8 cellular contexts compared by ENCODE assay signal in genomic region chr6:79671605-79672266, GRCh38. TPM values are rescaled to one million over a fixed set of nuclear protein-coding genes. Genes with fewer than 3 reads are reported as not detected.
A peak's percentile ranks its signal among the peaks of the same experiment; 100 is the strongest.
DNase-seq lines count a peak whose midpoint lies in the region; ATAC-seq and TF ChIP-seq lines count a peak whose summit lies in the region.

No MANE protein-coding gene starts in this region.

- H3K4me3 ChIP-seq in HEK293 (ENCODE audit: low read depth, low read length) (no peak overlapping the region), body of pancreas (no peak overlapping the region), lung (no peak overlapping the region), SJCRH30 (no peak overlapping the region)

- H3K4me1 ChIP-seq in HEK293 (ENCODE audit: control insufficient read depth, insufficient read depth, low read length) (no peaks in the 10 kb centered on the region; the same call in 1 of the 2 replicates), body of pancreas (peaks cover 36% of the 10 kb centered on the region), lung (ENCODE audit: control insufficient read depth in 2 of 2, insufficient read depth in 2 of 2, low read length in 2 of 2) (peaks cover 4 to 8% of the 10 kb centered on the region in 2 donors), SJCRH30 (no peaks in the 10 kb centered on the region)

- DNase-seq in T-helper 1 cell (peak in 3 of 5 donors; percentile 10 to 49 (median 12)), body of pancreas (peak; percentile 55 to 78 (median 68)), lung (ENCODE audit: low spot score) (peak; percentile 79), SJCRH30 (no peak), G401 (ENCODE audit: low spot score) (no peak)
- DNase-seq in stimulated activated naive CD4-positive, alpha-beta T cell treated with Interleukin-2 at 50 U/mL for 16 hours (lab: John Stamatoyannopoulos, UW) = peak; percentile 3

- WGBS in body of pancreas, 2 donors = 42 to 45% methylated on average over 4 of the region's 4 CpGs
- 16 to 21% methylated on average over 4 of the region's 4 CpGs for WGBS in lung, 2 donors

- H3K9me3 ChIP-seq in HEK293 (ENCODE audit: control insufficient read depth, insufficient read depth, low read depth, low read length) (no peaks in the 10 kb centered on the region), body of pancreas (no peaks in the 10 kb centered on the region), lung (ENCODE audit: control insufficient read depth in 2 of 2, insufficient read depth in 1 of 2, low read length in 1 of 2) (no peaks in the 10 kb centered on the region), SJCRH30 (replicated peaks) (no peaks in the 10 kb centered on the region)

- in situ Hi-C loops in G401 (cut with HindIII; ENCODE audit: low sequenced_read_pairs) = no loop called here

- H3K27ac ChIP-seq in HEK293 (ENCODE audit: extremely low read depth, low read depth, low read length) = no peak overlapping the region
- H3K27ac ChIP-seq in body of pancreas = peak overlapping the region; percentile 33 to 73 (median 56)
- H3K27ac ChIP-seq in lung (ENCODE audit: low read depth in 1 of 2, low read length in 1 of 2) = peak overlapping the region in 1 of 2 donors; percentile 77
- no peak overlapping the region for H3K27ac ChIP-seq in SJCRH30

- intact Hi-C loops in body of pancreas (cut with DNase I) = no loop called here

- CTCF ChIA-PET in HEK293 (lab: Yijun Ruan, JAX) = interaction anchor here (0.6 to 1.9 kb wide), 18 partner anchors 13 to 789 kb away, joined by 3 to 30 read pairs (median 4); partner anchors contain the start of gene SH3BGRL2

- TF ChIP-seq POLR2A in body of pancreas (IDR thresholded peaks at IDR 0.05) = no peak

- ATAC-seq in body of pancreas = peak; percentile 87
- ATAC-seq in lung (ENCODE audit: insufficient read depth, low FRiP score) = peak; percentile 77
- no peak for ATAC-seq in GM18868 (IDR thresholded peaks at IDR 0.05; ENCODE audit: unreplicated experiment)

- no peak for TF ChIP-seq CTCF in HEK293 (tag by site-specific recombination; IDR thresholded peaks at IDR 0.05)
- TF ChIP-seq CTCF in body of pancreas (IDR thresholded peaks at IDR 0.05) = no peak
- no peak for TF ChIP-seq CTCF in lung (IDR thresholded peaks at IDR 0.05; ENCODE audit: control extremely low read depth, extremely low read depth)

- H3K36me3 ChIP-seq in HEK293 (ENCODE audit: control insufficient read depth in 2 of 2, insufficient read depth in 1 of 2, low read length in 2 of 2) (peaks cover 0 to 3% of the 10 kb centered on the region in 2 experiments; a peak in 1 of 3 replicates), body of pancreas (replicated peaks in 1 of 2; ENCODE audit: insufficient read depth in 1 of 2, low read depth in 2 of 2) (no peaks in the 10 kb centered on the region), lung (ENCODE audit: control insufficient read depth in 2 of 2, insufficient read depth in 2 of 2, low read length in 2 of 2) (peaks cover 0 to 3% of the 10 kb centered on the region in 2 donors), SJCRH30 (no peaks in the 10 kb centered on the region; the same call in 1 of the 2 replicates)

- POLR2A ChIA-PET in HEK293 (lab: Yijun Ruan, JAX) = interaction anchor here (1.6 kb wide), 1 partner anchor 40 kb away, joined by 9 read pairs; the partner anchor contains the start of gene SH3BGRL2

- H3K27me3 ChIP-seq in body of pancreas = no peaks in the 10 kb centered on the region
- H3K27me3 ChIP-seq in lung (ENCODE audit: control insufficient read depth, insufficient read depth) = no peaks in the 10 kb centered on the region
- no peaks in the 10 kb centered on the region for H3K27me3 ChIP-seq in SJCRH30

TF ChIP-seq in HEK293, 187 proteins besides CTCF, POLR2A, EP300 and RAD21:
- TF ChIP-seq GLI4 (tag by site-specific recombination; IDR thresholded peaks at IDR 0.05) = no peak
- no peak for TF ChIP-seq ZNF585B (tag by site-specific recombination; IDR thresholded peaks at IDR 0.05)
- no peak for TF ChIP-seq ZNF560 (tag by site-specific recombination; IDR thresholded peaks at IDR 0.05; ENCODE audit: borderline replicate concordance)
- TF ChIP-seq KLF1 (tag by site-specific recombination; IDR thresholded peaks at IDR 0.05) = peak; percentile 17; the same call in 1 of the 2 replicates
TF ChIP-seq in HEK293: peak in this region for 1.

RNA-seq across cellular contexts. Expression of gene SH3BGRL2, which starts 40.6 kb away (rescaled TPM):
- 10 to 100 TPM; 26.4 to 29.1 TPM for total RNA-seq in body of pancreas
- total RNA-seq in lung = 10 to 100 TPM; 19.6 to 38.5 TPM
- 1 to 10 TPM; 7.4 to 8.3 TPM for polyA plus RNA-seq in lung
- total RNA-seq in SJCRH30 (2014; rRNA removed; shearing (Covaris generic)) = 8.1 and 9.0 TPM in 2 replicates
- total RNA-seq in G401 (2014; rRNA removed; shearing (Covaris generic)) = 26.0 and 40.8 TPM in 2 replicates

Comparison
In these comparisons a context has a peak if more than half of its experiments do, and no peak if none do; other contexts are left out.
1. H3K27ac ChIP-seq: peak in body of pancreas (4 of 4); none in HEK293 (single experiment) and SJCRH30 (single experiment).
2. DNase-seq: peak in T-helper 1 cell (3 of 5), body of pancreas (4 of 4), lung (single experiment) and stimulated activated naive CD4-positive, alpha-beta T cell treated with Interleukin-2 at 50 U/mL for 16 hours (single experiment); none in SJCRH30 (0 of 2) and G401 (single experiment).